ENCODE assay signal across 25 cellular contexts in the genomic region with DNA sequence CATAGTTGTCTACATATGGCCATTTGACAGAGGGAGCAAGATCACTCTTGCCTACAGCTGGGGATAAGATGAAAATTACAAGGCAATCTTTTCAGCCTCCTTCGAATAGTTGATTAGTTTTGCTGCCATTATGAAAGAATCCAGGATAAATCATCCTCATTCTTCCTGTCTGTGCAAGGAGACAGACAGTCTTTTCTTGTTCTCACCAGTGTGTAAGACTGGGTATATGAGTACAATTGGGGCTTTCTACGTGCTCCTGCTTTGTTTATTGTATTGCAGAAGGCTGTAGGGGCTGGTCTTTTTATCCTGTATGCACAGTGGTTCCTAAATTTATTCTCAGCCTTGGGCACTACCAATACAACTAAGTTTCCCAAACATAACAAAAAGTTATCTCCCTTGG.
A peak's percentile ranks its signal among the peaks of the same experiment; 100 is the strongest.
DNase-seq lines count a peak whose midpoint lies in the region; ATAC-seq and TF ChIP-seq lines count a peak whose summit lies in the region.
"Had no signal": no experiment of that assay in that cellular context is flagged by ENCODE, and none has a peak within 500 bp of the region (broad histone marks: within the 10 kb centered on the region; RNA-seq: fewer than 3 reads in every experiment).

No MANE protein-coding gene starts in this region.

- H3K9me3 ChIP-seq in endodermal cell (ENCODE audit: control insufficient read depth, low read length), result no peaks in the 10 kb centered on the region
- H3K9me3 ChIP-seq: BLaER1, HAP-1, SJSA1 had no signal

- H3K4me1 Mint-ChIP-seq in endodermal cell, result no peaks in the 10 kb centered on the region
- H3K4me1 Mint-ChIP-seq: GM23338 had no signal

- intact Hi-C loops in lower leg skin (cut with DNase I; ENCODE audit: low total_unique reads), result no loop called here

- 78 to 83% methylated on average over 1 to 2 of the region's 2 CpGs for WGBS in endodermal cell (ENCODE audit: insufficient coverage in 1 of 2, insufficient read length in 1 of 2), 2 experiments
- WGBS in lower leg skin, 2 donors, result 45 to 55% methylated on average over 2 of the region's 2 CpGs

- H3K27ac ChIP-seq in endodermal cell (ENCODE audit: low read depth, low read length) (peak overlapping the region; percentile 38), layer of hippocampus (ENCODE audit: low read depth, low read length) (peak overlapping the region; percentile 13), substantia nigra (ENCODE audit: low read depth, low read length, poor library complexity, severe bottlenecking) (peak overlapping the region; percentile 39)
- H3K27ac ChIP-seq: BLaER1, SJSA1 had no signal

- no peak overlapping the region for H3K27ac Mint-ChIP-seq in endodermal cell
- H3K27ac Mint-ChIP-seq: CD4-positive, CD25-positive, alpha-beta regulatory T cell; GM23338; HFFc6 had no signal

- DNase-seq in RPMI7951 (ENCODE audit: low read depth) (peak; percentile 14), endodermal cell (no peak), substantia nigra (lab: John Stamatoyannopoulos, UW) (peak in 4 of 49 donors; percentile 12 to 51 (median 28)), GM03348 (ENCODE audit: low spot score) (no peak), germinal center (ENCODE audit: low spot score) (no peak), lower leg skin (ENCODE audit: low spot score in 2 of 2) (no peak)
- DNase-seq: CD4-positive, CD25-positive, alpha-beta regulatory T cell; HFFc6; Kasumi-1; MV-4-11; NCI-H1105; NCI-H1436 treated with DMSO at 0.1 percent for 48 hours; NCI-H187 treated with DMSO at 0.1 percent for 48 hours; NCI-H2171 treated with DMSO at 0.1 percent for 48 hours; NCI-H524; NCI-H748 treated with DMSO at 0.1 percent for 48 hours; PC-3 had no signal

- no peak for TF ChIP-seq POLR2A in lower leg skin (IDR thresholded peaks at IDR 0.05)

- no peaks in the 10 kb centered on the region for H3K36me3 Mint-ChIP-seq in endodermal cell (ENCODE audit: low read depth)

- H3K36me3 ChIP-seq in endodermal cell (ENCODE audit: control insufficient read depth, insufficient read depth, low read length), result no peaks in the 10 kb centered on the region
- H3K36me3 ChIP-seq: BLaER1, HAP-1, SJSA1 had no signal

- peaks cover 12% of the 10 kb centered on the region for H3K27me3 Mint-ChIP-seq in endodermal cell (ENCODE audit: insufficient read depth)
- H3K27me3 Mint-ChIP-seq: CD4-positive, CD25-positive, alpha-beta regulatory T cell had no signal

- H3K27me3 ChIP-seq in endodermal cell (ENCODE audit: control insufficient read depth, insufficient read depth, low read length, poor library complexity, severe bottlenecking) (no peaks in the 10 kb centered on the region), layer of hippocampus (ENCODE audit: control insufficient read depth, insufficient read depth, low read length) (no peaks in the 10 kb centered on the region)
- H3K27me3 ChIP-seq: BLaER1, SJSA1 had no signal

- H3K4me3 ChIP-seq in endodermal cell (ENCODE audit: low read length) (no peak overlapping the region), lower leg skin (ENCODE audit: low read depth, poor library complexity, severe bottlenecking) (no peak overlapping the region)
- H3K4me3 ChIP-seq: BLaER1, GM23338, HAP-1, K562, SJSA1 had no signal

- TF ChIP-seq CTCF in endodermal cell (conservative IDR thresholded peaks at IDR 0.05) (no peak), lower leg skin (IDR thresholded peaks at IDR 0.05) (no peak)

- ATAC-seq in GM18498 (IDR thresholded peaks at IDR 0.05; ENCODE audit: unreplicated experiment), result no peak
- ATAC-seq: GM23338, K562, PC-3, Right ventricle myocardium inferior had no signal

- no peaks in the 10 kb centered on the region for H3K9me3 Mint-ChIP-seq in endodermal cell
- H3K9me3 Mint-ChIP-seq: GM23338, HFFc6 had no signal

- no peak overlapping the region for H3K9ac ChIP-seq in endodermal cell (ENCODE audit: extremely low read depth, low read length, poor library complexity, severe bottlenecking)
- H3K9ac ChIP-seq: BLaER1 had no signal

- no peaks in the 10 kb centered on the region for H3K4me1 ChIP-seq in endodermal cell (ENCODE audit: control insufficient read depth, insufficient read depth, low read length)
- H3K4me1 ChIP-seq: SJSA1 had no signal

- no peak overlapping the region for H3K4me3 Mint-ChIP-seq in endodermal cell
- H3K4me3 Mint-ChIP-seq: CD4-positive, CD25-positive, alpha-beta regulatory T cell; GM23338; HFFc6 had no signal
